ENCODE assay signal across 21 cellular contexts in genomic region chr3:37204314-37204713, GRCh38. TPM values are rescaled to one million over a fixed set of nuclear protein-coding genes. Genes with fewer than 3 reads are reported as not detected.
DNase-seq lines count a peak whose midpoint lies in the region; ATAC-seq, FAIRE-seq and TF ChIP-seq lines count a peak whose summit lies in the region.
"Had no signal": no experiment of that assay in that cellular context is flagged by ENCODE, and none has a peak within 500 bp of the region (broad histone marks: within the 10 kb centered on the region; RNA-seq: fewer than 3 reads in every experiment).

No MANE protein-coding gene starts in this region.

- 0 out of 2 replicates have a peak overlapping the region, but pooled peaks have one; percentile 2 for H3K27ac Mint-ChIP-seq in HFFc6
- peak overlapping the region; percentile 9 for H3K27ac Mint-ChIP-seq in central memory CD8-positive, alpha-beta T cell (ENCODE audit: low read depth)
- peak overlapping the region; percentile 2 for H3K27ac Mint-ChIP-seq in nephron progenitor cell
- no peak overlapping the region for H3K27ac Mint-ChIP-seq in mesothelial cell of epicardium
- H3K27ac Mint-ChIP-seq: B cell; CD4-positive, CD25-positive, alpha-beta regulatory T cell had no signal

- H3K36me3 Mint-ChIP-seq in HFFc6 (ENCODE audit: low read depth) (peaks cover 4% of the 10 kb centered on the region), nephron progenitor cell (ENCODE audit: low read depth) (no peaks in the 10 kb centered on the region), mesothelial cell of epicardium (no peaks in the 10 kb centered on the region)
- no peaks in the 10 kb centered on the region for H3K36me3 Mint-ChIP-seq in central memory CD8-positive, alpha-beta T cell (ENCODE audit: insufficient read depth)
- H3K36me3 Mint-ChIP-seq: CD4-positive, CD25-positive, alpha-beta regulatory T cell; CD8-positive, alpha-beta memory T cell had no signal

- POLR2A ChIA-PET in A549 (lab: Yijun Ruan, JAX) = no interaction called here

- H3K4me1 Mint-ChIP-seq in HFFc6 (ENCODE audit: low read depth) = peaks cover 28% of the 10 kb centered on the region
- H3K4me1 Mint-ChIP-seq in central memory CD8-positive, alpha-beta T cell = no peaks in the 10 kb centered on the region
- H3K4me1 Mint-ChIP-seq in nephron progenitor cell = peaks cover 37% of the 10 kb centered on the region
- peaks cover 4% of the 10 kb centered on the region for H3K4me1 Mint-ChIP-seq in mesothelial cell of epicardium
- H3K4me1 Mint-ChIP-seq: B cell; CD4-positive, CD25-positive, alpha-beta regulatory T cell; CD8-positive, alpha-beta memory T cell had no signal

- no peak for TF ChIP-seq EP300 in A549 (IDR thresholded peaks at IDR 0.05)

- no peak overlapping the region for H3K4me3 ChIP-seq in A549
- H3K4me3 ChIP-seq: BLaER1, GM12878 had no signal

- no peak for TF ChIP-seq CTCF in A549 (IDR thresholded peaks at IDR 0.05)
- no peak for TF ChIP-seq CTCF in HFFc6 (IDR thresholded peaks at IDR 0.05)
- no peak for TF ChIP-seq CTCF in nephron progenitor cell (IDR thresholded peaks at IDR 0.05)
- no peak for TF ChIP-seq CTCF in mesothelial cell of epicardium (IDR thresholded peaks at IDR 0.05; ENCODE audit: unreplicated experiment)

- H3K9me3 Mint-ChIP-seq in HFFc6 = no peaks in the 10 kb centered on the region; the same call in 1 of the 2 replicates
- no peaks in the 10 kb centered on the region for H3K9me3 Mint-ChIP-seq in central memory CD8-positive, alpha-beta T cell
- H3K9me3 Mint-ChIP-seq in nephron progenitor cell = peaks cover 11% of the 10 kb centered on the region
- H3K9me3 Mint-ChIP-seq in mesothelial cell of epicardium = no peaks in the 10 kb centered on the region
- H3K9me3 Mint-ChIP-seq: CD4-positive, CD25-positive, alpha-beta regulatory T cell; CD8-positive, alpha-beta memory T cell had no signal

- no peaks in the 10 kb centered on the region for H3K9me3 ChIP-seq in A549

- no peak overlapping the region for H3K4me2 ChIP-seq in A549
- H3K4me2 ChIP-seq: BLaER1 had no signal

- no peak for FAIRE-seq in A549 (lab: Jason Lieb, UNC)
- FAIRE-seq: D721Med, GM12878, GM18507, H54 had no signal

- TF ChIP-seq POLR2A in A549 (IDR thresholded peaks at IDR 0.05; ENCODE audit: low read length) = no peak

- H3K4me3 Mint-ChIP-seq in HFFc6 (no peak overlapping the region), nephron progenitor cell (no peak overlapping the region), mesothelial cell of epicardium (no peak overlapping the region)
- H3K4me3 Mint-ChIP-seq in central memory CD8-positive, alpha-beta T cell = no peak overlapping the region
- H3K4me3 Mint-ChIP-seq: B cell; CD4-positive, CD25-positive, alpha-beta regulatory T cell; CD8-positive, alpha-beta memory T cell had no signal

- ATAC-seq in A549 = peak in 1 of 2 experiments; percentile 29; a peak in 3 of 6 replicates
- no peak for ATAC-seq in central memory CD8-positive, alpha-beta T cell (replicated peaks; ENCODE audit: extremely low read depth, poor library complexity, severe bottlenecking)
- ATAC-seq: GM12878 had no signal

- WGBS in A549 (ENCODE audit: missing lambda C conversion rate) = 95% methylated on average over 3 of the region's 3 CpGs

- H3K27me3 Mint-ChIP-seq in HFFc6 (ENCODE audit: insufficient read depth) (no peaks in the 10 kb centered on the region; the same call in 1 of the 2 replicates), nephron progenitor cell (ENCODE audit: low read depth, poor library complexity) (no peaks in the 10 kb centered on the region), mesothelial cell of epicardium (ENCODE audit: low read depth) (peaks cover 11% of the 10 kb centered on the region)
- H3K27me3 Mint-ChIP-seq in central memory CD8-positive, alpha-beta T cell = no peaks in the 10 kb centered on the region
- H3K27me3 Mint-ChIP-seq: B cell; CD4-positive, CD25-positive, alpha-beta regulatory T cell had no signal

- CTCF ChIA-PET in A549 (lab: Yijun Ruan, JAX) = interaction anchor here (0.5 to 2.2 kb wide), 5 partner anchors 8 to 15 kb away, joined by 3 to 13 read pairs (median 3); no protein-coding TSS in a partner anchor

- TF ChIP-seq RAD21 in A549 (conservative IDR thresholded peaks at IDR 0.05 in 1 of 2, IDR thresholded peaks at IDR 0.05 in 1 of 2) = no peak

- peaks cover 28% of the 10 kb centered on the region for H3K4me1 ChIP-seq in A549
- H3K4me1 ChIP-seq: BLaER1 had no signal

- peak overlapping the region; percentile 76 to 81; a peak in 3 of 6 replicates for H3K27ac ChIP-seq in A549
- H3K27ac ChIP-seq: BLaER1, C4-2B had no signal

- DNase-seq in A549 (ENCODE audit: low read depth in 1 of 2, low spot score in 1 of 2) (no peak), HFFc6 (no peak), nephron progenitor cell (no peak), mesothelial cell of epicardium (ENCODE audit: low spot score in 2 of 2, unreplicated experiment in 2 of 2) (no peak), OCI-M1 (lab: John Stamatoyannopoulos, UW) (no peak)
- DNase-seq in central memory CD8-positive, alpha-beta T cell (ENCODE audit: low spot score in 2 of 2) = no peak
- DNase-seq: CD4-positive, CD25-positive, alpha-beta regulatory T cell; CD8-positive, alpha-beta memory T cell; DMS 273 treated with DMSO at 0.1 percent for 48 hours; DMS79; EL; GDM1; GOT3; HCEC 1CT had no signal

TF ChIP-seq in A549, 52 proteins besides CTCF, POLR2A, EP300 and RAD21:
- TF ChIP-seq EHF (CRISPR knock-in tag; IDR thresholded peaks at IDR 0.05) (no peak), SREBF2 (IDR thresholded peaks at IDR 0.05) (no peak), SMC3 (IDR thresholded peaks at IDR 0.05) (no peak), GATA3 (IDR thresholded peaks at IDR 0.05; ENCODE audit: borderline replicate concordance) (no peak)

RNA-seq across cellular contexts. Expression of gene LRRFIP2, which starts 29.9 kb away (rescaled TPM):
- 39.2 and 66.4 TPM in 2 replicates for polyA plus RNA-seq in A549 (2011; rRNA removed)
- polyA plus RNA-seq in A549 (2012; cell fraction: cytosol; rRNA removed) = 20.6 TPM in 2 replicates
- polyA plus RNA-seq in A549 (2012; cell fraction: nucleus; rRNA removed) = 21.2 and 35.4 TPM in 2 replicates
- polyA plus RNA-seq in A549 (2017; fragmentation: RNase III; extraction: RNeasy Plus Mini Kit Qiagen cat#74134 plus additional on column Dnase treatment) = 46.1 to 48.0 TPM (median 47.6 TPM) in 3 replicates
- polyA minus RNA-seq in A549 (2011; rRNA and poly(A)+ RNA removed) = 21.4 and 21.9 TPM in 2 replicates
- total RNA-seq in HFFc6 (2021; fragmentation: NEBNext Ultra II Directional; extraction: Animal tissue kit (Norgen Biotek cat#: 25700)) = 100 to 1,000 TPM; 124 to 151 (median 134) TPM
- 35.0 to 41.7 TPM (median 38.1 TPM) in 3 replicates for total RNA-seq in mesothelial cell of epicardium

RNA-seq across cellular contexts. Expression of gene GOLGA4, which starts 38.8 kb away (rescaled TPM):
- polyA plus RNA-seq in A549 (2011; rRNA removed) = 40.4 and 55.0 TPM in 2 replicates
- 5.3 and 6.0 TPM in 2 replicates for polyA plus RNA-seq in A549 (2012; cell fraction: cytosol; rRNA removed)
- 5.1 and 6.2 TPM in 2 replicates for polyA plus RNA-seq in A549 (2012; cell fraction: nucleus; rRNA removed)
- 23.3 to 26.9 TPM (median 24.2 TPM) in 3 replicates for polyA plus RNA-seq in A549 (2017; fragmentation: RNase III; extraction: RNeasy Plus Mini Kit Qiagen cat#74134 plus additional on column Dnase treatment)
- 32.8 and 41.9 TPM in 2 replicates for polyA minus RNA-seq in A549 (2011; rRNA and poly(A)+ RNA removed)
- 10 to 100 TPM; 74.4 to 88.3 (median 83.0) TPM for total RNA-seq in HFFc6 (2021; fragmentation: NEBNext Ultra II Directional; extraction: Animal tissue kit (Norgen Biotek cat#: 25700))
- 56.5 to 59.0 TPM (median 57.8 TPM) in 3 replicates for total RNA-seq in mesothelial cell of epicardium
